19 cellular contexts compared by ENCODE assay signal in genomic region chr22:46356496-46357185, GRCh38. TPM values are rescaled to one million over a fixed set of nuclear protein-coding genes. Genes with fewer than 3 reads are reported as not detected.
DNase-seq lines count a peak whose midpoint lies in the region; ATAC-seq, FAIRE-seq and TF ChIP-seq lines count a peak whose summit lies in the region.
"Had no signal": no experiment of that assay in that cellular context is flagged by ENCODE, and none has a peak within 500 bp of the region (broad histone marks: within the 10 kb centered on the region; RNA-seq: fewer than 3 reads in every experiment).

No MANE protein-coding gene starts in this region.

- ATAC-seq in SK-N-SH treated with all-trans-retinoic acid at 6 μM for 48 hours (no peak), HepG2 (no peak), upper lobe of right lung (no peak)

- H3F3A ChIP-seq in SK-N-SH (replicated peaks; ENCODE audit: insufficient read depth): peaks cover 4% of the 10 kb centered on the region

- FAIRE-seq in HepG2 (lab: Jason Lieb, UNC): no peak
- FAIRE-seq: GM19239, H1 had no signal

- H3K9me2 ChIP-seq in SK-N-SH: no peaks in the 10 kb centered on the region

- intact Hi-C loops in HepG2 (cut with micrococcal nuclease; ENCODE audit: unreplicated experiment) (loop anchor here (5.0 kb wide), 1 partner anchor 191 kb away; no protein-coding TSS in a partner anchor), upper lobe of right lung (cut with DNase I) (no loop called here), adrenal gland (cut with DNase I) (loop anchor here (5.0 to 10.0 kb wide), 2 partner anchors 186 to 308 kb away; no protein-coding TSS in a partner anchor)

- H4K20me1 ChIP-seq in SK-N-SH (ENCODE audit: insufficient read depth): peaks cover 24% of the 10 kb centered on the region; the same call in 1 of the 2 replicates
- peaks cover 39 to 98% (median 89%) of the 10 kb centered on the region in 11 experiments; a peak in 21 of 22 replicates for H4K20me1 ChIP-seq in BLaER1 treated with 17β-estradiol and CSF1 and Interleukin-3, amounts not matched to agents 10 nM and 100 nM
- no peaks in the 10 kb centered on the region for H4K20me1 ChIP-seq in HepG2 (ENCODE audit: insufficient read depth, low read length)

- WGBS in SK-N-SH (ENCODE audit: low lambda C conversion rate): 95% methylated on average over 4 of the region's 14 CpGs
- whole genome bisulfite sequencing in HepG2 (ENCODE audit: low lambda C conversion rate): 93% methylated on average over 3 of the region's 14 CpGs
- WGBS in adrenal gland, 4 donors: 95 to 98% (median 97%) methylated on average over 4 to 14 of the region's 14 CpGs

- TF ChIP-seq CTCF in SK-N-SH (IDR thresholded peaks at IDR 0.05) (no peak), HepG2 (CRISPR knock-in tag; IDR thresholded peaks at IDR 0.05) (no peak), upper lobe of right lung (IDR thresholded peaks at IDR 0.05) (no peak), adrenal gland (IDR thresholded peaks at IDR 0.05) (no peak)

- H2AFZ ChIP-seq in SK-N-SH (ENCODE audit: low read depth) (no peak overlapping the region), HepG2 (ENCODE audit: low read length) (no peak overlapping the region)

- DNase-seq in SK-N-SH: peak; percentile 26
- DNase-seq in HepG2 (ENCODE audit: low spot score): no peak
- DNase-seq in upper lobe of right lung: peak; percentile 57
- no peak for DNase-seq in adrenal gland
- no peak for DNase-seq in stimulated activated CD4-positive, alpha-beta T cell treated with anti-CD3 and anti-CD28 coated beads, Interleukin-4, amount 100 ng/mL, for 24 hours
- DNase-seq: 8988T; AML-193; C1 segment of cervical spinal cord; Calu3; CD4-positive, alpha-beta T cell; DMS 273 treated with DMSO at 0.1 percent for 48 hours; DND-41; GF-D8; HCEC 1CT had no signal

- H3K4me1 ChIP-seq in SK-N-SH (ENCODE audit: control insufficient read depth in 1 of 2, insufficient read depth in 2 of 2, low read depth in 1 of 2, low read length in 1 of 2) (no peaks in the 10 kb centered on the region), HepG2 (ENCODE audit: insufficient read depth, low read length) (peaks cover 4% of the 10 kb centered on the region), upper lobe of right lung (no peaks in the 10 kb centered on the region), adrenal gland (replicated peaks in 1 of 2) (peaks cover 0 to 18% of the 10 kb centered on the region in 2 donors)
- H3K4me1 ChIP-seq in BLaER1 treated with 17β-estradiol and CSF1 and Interleukin-3, amounts not matched to agents 10 nM and 100 nM: peaks cover 15 to 68% (median 58%) of the 10 kb centered on the region in 10 experiments

- H3K4me3 ChIP-seq in SK-N-SH (ENCODE audit: low read depth in 2 of 2, low read length in 1 of 2) (no peak overlapping the region), HepG2 (replicated peaks in 1 of 3; ENCODE audit: insufficient read depth in 1 of 3, low read depth in 2 of 3, low read length in 3 of 3) (no peak overlapping the region), upper lobe of right lung (no peak overlapping the region), adrenal gland (no peak overlapping the region)
- no peak overlapping the region for H3K4me3 ChIP-seq in BLaER1 treated with 17β-estradiol and CSF1 and Interleukin-3, amounts not matched to agents 10 nM and 100 nM

- no peaks in the 10 kb centered on the region for H3K27me3 ChIP-seq in SK-N-SH (ENCODE audit: insufficient read depth)
- H3K27me3 ChIP-seq in BLaER1 treated with 17β-estradiol and CSF1 and Interleukin-3, amounts not matched to agents 10 nM and 100 nM: peaks cover 0 to 13% (median 4%) of the 10 kb centered on the region in 11 experiments; a peak in 9 of 22 replicates
- no peaks in the 10 kb centered on the region for H3K27me3 ChIP-seq in HepG2 (ENCODE audit: control insufficient read depth in 1 of 2, insufficient read depth in 2 of 2, low read length in 2 of 2)
- no peaks in the 10 kb centered on the region for H3K27me3 ChIP-seq in upper lobe of right lung
- no peaks in the 10 kb centered on the region for H3K27me3 ChIP-seq in adrenal gland

- H3K27ac ChIP-seq in SK-N-SH (ENCODE audit: low read depth in 2 of 2, low read length in 1 of 2) (no peak overlapping the region), HepG2 (ENCODE audit: extremely low read length, insufficient read depth, low read length) (no peak overlapping the region), upper lobe of right lung (no peak overlapping the region), adrenal gland (no peak overlapping the region)
- peak overlapping the region in 5 of 11 experiments; percentile 23 to 48 (median 35); a peak in 7 of 22 replicates for H3K27ac ChIP-seq in BLaER1 treated with 17β-estradiol and CSF1 and Interleukin-3, amounts not matched to agents 10 nM and 100 nM
- H3K27ac ChIP-seq: HL-60 had no signal

- CTCF ChIA-PET in SK-N-SH (lab: Yijun Ruan, JAX): interaction anchor here (0.7 to 8.4 kb wide), 9 partner anchors 9 to 304 kb away, joined by 3 to 70 read pairs (median 4); no protein-coding TSS in a partner anchor
- CTCF ChIA-PET in HepG2 (lab: Yijun Ruan, JAX; ENCODE audit: low intra/inter-chr PET ratio, low total read pairs): interaction anchor here (1.0 kb wide), 1 partner anchor 88 kb away, joined by 3 read pairs; no protein-coding TSS in a partner anchor

- H3K79me2 ChIP-seq in SK-N-SH (ENCODE audit: insufficient read depth) (no peaks in the 10 kb centered on the region), HepG2 (ENCODE audit: insufficient read depth, low read length) (no peaks in the 10 kb centered on the region)

- TF ChIP-seq POLR2A in HepG2 (IDR thresholded peaks at IDR 0.05; ENCODE audit: insufficient read depth in 1 of 2, low read depth in 2 of 2, low read length in 2 of 2) (no peak), adrenal gland (IDR thresholded peaks at IDR 0.05) (no peak)

- no peak for TF ChIP-seq EP300 in SK-N-SH (IDR thresholded peaks at IDR 0.05; ENCODE audit: borderline replicate concordance in 1 of 2, low read depth in 1 of 2, low read length in 1 of 2)
- TF ChIP-seq EP300 in HepG2 (IDR thresholded peaks at IDR 0.05; ENCODE audit: low read depth in 2 of 2, low read length in 2 of 2): no peak
- no peak for TF ChIP-seq EP300 in HepG2 (CRISPR knock-in tag; IDR thresholded peaks at IDR 0.05; ENCODE audit: borderline replicate concordance)

- peaks cover 3 to 52% of the 10 kb centered on the region in 2 experiments for H3K36me3 ChIP-seq in SK-N-SH (replicated peaks in 1 of 2; ENCODE audit: control insufficient read depth in 1 of 2, insufficient read depth in 2 of 2, low read length in 1 of 2)
- peaks cover 32 to 78% (median 69%) of the 10 kb centered on the region in 11 experiments for H3K36me3 ChIP-seq in BLaER1 treated with 17β-estradiol and CSF1 and Interleukin-3, amounts not matched to agents 10 nM and 100 nM
- H3K36me3 ChIP-seq in HepG2 (replicated peaks in 1 of 2; ENCODE audit: control insufficient read depth in 1 of 2, insufficient read depth in 2 of 2, low read length in 2 of 2): peaks cover 24 to 50% of the 10 kb centered on the region in 2 experiments; a peak in 4 of 5 replicates
- peaks cover 38% of the 10 kb centered on the region for H3K36me3 ChIP-seq in upper lobe of right lung
- H3K36me3 ChIP-seq in adrenal gland (replicated peaks in 1 of 2): peaks cover 0 to 49% of the 10 kb centered on the region in 2 donors

- in situ Hi-C loops in HepG2 (cut with HindIII; ENCODE audit: extremely low pct_ligation_motif_present, low pct_unique_long_range_greater_than_20kb): loop anchor here (5.0 kb wide), 1 partner anchor 36 kb away; no protein-coding TSS in a partner anchor

- H3K9me3 ChIP-seq in SK-N-SH (no peaks in the 10 kb centered on the region), HepG2 (ENCODE audit: low read length) (no peaks in the 10 kb centered on the region), upper lobe of right lung (no peaks in the 10 kb centered on the region), adrenal gland (replicated peaks in 1 of 3) (no peaks in the 10 kb centered on the region)
- no peaks in the 10 kb centered on the region for H3K9me3 ChIP-seq in BLaER1 treated with 17β-estradiol and CSF1 and Interleukin-3, amounts not matched to agents 10 nM and 100 nM (replicated peaks in 1 of 11)

- H3K9ac ChIP-seq in SK-N-SH: no peak overlapping the region
- H3K9ac ChIP-seq in BLaER1 treated with 17β-estradiol and CSF1 and Interleukin-3, amounts not matched to agents 10 nM and 100 nM: peak overlapping the region in 8 of 11 experiments; percentile 10 to 64 (median 42); a peak in 12 of 22 replicates
- no peak overlapping the region for H3K9ac ChIP-seq in HepG2 (ENCODE audit: insufficient read depth, low read depth, low read length)

- H3K4me2 ChIP-seq in SK-N-SH (no peak overlapping the region), HepG2 (ENCODE audit: low read depth, low read length) (no peak overlapping the region)
- peak overlapping the region; percentile 62 to 91 (median 81) for H3K4me2 ChIP-seq in BLaER1 treated with 17β-estradiol and CSF1 and Interleukin-3, amounts not matched to agents 10 nM and 100 nM

- TF ChIP-seq RAD21 in SK-N-SH (IDR thresholded peaks at IDR 0.05; ENCODE audit: low read length) (no peak), HepG2 (CRISPR knock-in tag; IDR thresholded peaks at IDR 0.05) (no peak)

- BruUV-seq in HepG2 (replicated peaks; lab: Mats Ljungman, UMichigan): no TSS peak

- POLR2A ChIA-PET in SK-N-SH (lab: Yijun Ruan, JAX): no interaction called here
- POLR2A ChIA-PET in HepG2 (lab: Yijun Ruan, JAX): no interaction called here

RNA-seq across cellular contexts. Expression of gene TRMU, which starts 21.1 kb away (rescaled TPM):
- polyA plus RNA-seq in SK-N-SH (2012; rRNA removed) (47.1 and 47.4 TPM in 2 replicates), HepG2 (2011; rRNA removed) (31.0 and 32.1 TPM in 2 replicates), adrenal gland (100 to 1,000 TPM in 1 of 3 donors, 10 to 100 TPM in 2; 26.6 to 107 (median 56.6) TPM)
- 24.5 and 32.6 TPM in 2 replicates for polyA plus RNA-seq in SK-N-SH (2012; cell fraction: cytosol; rRNA removed)
- 145 and 156 TPM in 2 replicates for polyA plus RNA-seq in SK-N-SH (2012; cell fraction: nucleus; rRNA removed)
- total RNA-seq in HepG2 (2016; rRNA removed; fragmentation: Illumina TruSeq; extraction: Trizol) (47.7 and 50.2 TPM in 2 replicates), upper lobe of right lung (34.9 TPM), adrenal gland (10 to 100 TPM; 20.2 to 48.0 (median 34.3) TPM)
- 18.2 and 23.3 TPM in 2 replicates for total RNA-seq in HepG2 (2016; cell fraction: cytosol; rRNA removed; fragmentation: Illumina TruSeq; extraction: Trizol; ENCODE audit: low read depth)
- 47.8 and 51.9 TPM in 2 replicates for total RNA-seq in HepG2 (2016; cell fraction: insoluble cytoplasmic fraction; rRNA removed; fragmentation: Illumina TruSeq; extraction: Trizol)
- total RNA-seq in HepG2 (2016; cell fraction: membrane; rRNA removed; fragmentation: Illumina TruSeq; extraction: Trizol): 29.1 and 30.8 TPM in 2 replicates
- 60.2 and 64.2 TPM in 2 replicates for total RNA-seq in HepG2 (2016; cell fraction: nucleus; rRNA removed; fragmentation: Illumina TruSeq; extraction: Trizol)
- 19.1 and 26.5 TPM in 2 replicates for polyA plus RNA-seq in HepG2 (2011; cell fraction: cytosol; rRNA removed)
- 132 and 159 TPM in 2 replicates for polyA plus RNA-seq in HepG2 (2011; cell fraction: nucleus; rRNA removed)
- 26.7 and 28.6 TPM in 2 replicates for polyA plus RNA-seq in HepG2 (2012)
- 8.9 and 10.9 TPM in 2 replicates for polyA plus RNA-seq in HepG2 (2016; cell fraction: cytosol; fragmentation: Illumina TruSeq; extraction: Trizol; ENCODE audit: low read depth)
- 51.8 and 58.5 TPM in 2 replicates for polyA plus RNA-seq in HepG2 (2016; cell fraction: insoluble cytoplasmic fraction; fragmentation: Illumina TruSeq; extraction: Trizol; ENCODE audit: low read depth)
- 20.5 and 21.0 TPM in 2 replicates for polyA plus RNA-seq in HepG2 (2016; cell fraction: membrane; fragmentation: Illumina TruSeq; extraction: Trizol; ENCODE audit: low read depth)
- 126 and 127 TPM in 2 replicates for polyA plus RNA-seq in HepG2 (2016; cell fraction: nucleus; fragmentation: Illumina TruSeq; extraction: Trizol; ENCODE audit: insufficient read depth, low read depth)
- 36.9 and 68.5 TPM in 2 replicates for polyA minus RNA-seq in HepG2 (2011; rRNA and poly(A)+ RNA removed; ENCODE audit: low replicate concordance)
- polyA minus RNA-seq in HepG2 (2011; cell fraction: cytosol; rRNA and poly(A)+ RNA removed): 9.8 and 12.0 TPM in 2 replicates
- 105 and 171 TPM in 2 replicates for polyA minus RNA-seq in HepG2 (2011; cell fraction: nucleus; rRNA and poly(A)+ RNA removed)

RNA-seq across cellular contexts. Expression of gene GTSE1, which starts 60.0 kb away (rescaled TPM):
- polyA plus RNA-seq in SK-N-SH (2012; rRNA removed): 9.4 and 12.2 TPM in 2 replicates
- 6.1 and 7.7 TPM in 2 replicates for polyA plus RNA-seq in SK-N-SH (2012; cell fraction: cytosol; rRNA removed)
- polyA plus RNA-seq in SK-N-SH (2012; cell fraction: nucleus; rRNA removed): 28.1 and 31.7 TPM in 2 replicates
- 13.5 and 15.3 TPM in 2 replicates for total RNA-seq in HepG2 (2016; rRNA removed; fragmentation: Illumina TruSeq; extraction: Trizol)
- 9.5 and 10.9 TPM in 2 replicates for total RNA-seq in HepG2 (2016; cell fraction: cytosol; rRNA removed; fragmentation: Illumina TruSeq; extraction: Trizol; ENCODE audit: low read depth)
- total RNA-seq in HepG2 (2016; cell fraction: insoluble cytoplasmic fraction; rRNA removed; fragmentation: Illumina TruSeq; extraction: Trizol): 12.5 and 14.4 TPM in 2 replicates
- 16.2 and 16.3 TPM in 2 replicates for total RNA-seq in HepG2 (2016; cell fraction: membrane; rRNA removed; fragmentation: Illumina TruSeq; extraction: Trizol)
- total RNA-seq in HepG2 (2016; cell fraction: nucleus; rRNA removed; fragmentation: Illumina TruSeq; extraction: Trizol): 13.0 and 13.4 TPM in 2 replicates
- polyA plus RNA-seq in HepG2 (2011; rRNA removed): 7.0 and 10.7 TPM in 2 replicates
- 4.1 and 6.8 TPM in 2 replicates for polyA plus RNA-seq in HepG2 (2011; cell fraction: cytosol; rRNA removed)
- polyA plus RNA-seq in HepG2 (2011; cell fraction: nucleus; rRNA removed): 14.2 and 21.4 TPM in 2 replicates
- polyA plus RNA-seq in HepG2 (2012): 4.6 and 8.5 TPM in 2 replicates
- polyA plus RNA-seq in HepG2 (2016; cell fraction: cytosol; fragmentation: Illumina TruSeq; extraction: Trizol; ENCODE audit: low read depth): 6.3 and 6.9 TPM in 2 replicates
- polyA plus RNA-seq in HepG2 (2016; cell fraction: insoluble cytoplasmic fraction; fragmentation: Illumina TruSeq; extraction: Trizol; ENCODE audit: low read depth): 17.8 and 23.8 TPM in 2 replicates
- 16.6 and 17.2 TPM in 2 replicates for polyA plus RNA-seq in HepG2 (2016; cell fraction: membrane; fragmentation: Illumina TruSeq; extraction: Trizol; ENCODE audit: low read depth)
- 56.0 and 61.7 TPM in 2 replicates for polyA plus RNA-seq in HepG2 (2016; cell fraction: nucleus; fragmentation: Illumina TruSeq; extraction: Trizol; ENCODE audit: insufficient read depth, low read depth)
- 12.6 and 23.6 TPM in 2 replicates for polyA minus RNA-seq in HepG2 (2011; rRNA and poly(A)+ RNA removed; ENCODE audit: low replicate concordance)
- 6.7 and 8.3 TPM in 2 replicates for polyA minus RNA-seq in HepG2 (2011; cell fraction: cytosol; rRNA and poly(A)+ RNA removed)
- 9.7 and 11.5 TPM in 2 replicates for polyA minus RNA-seq in HepG2 (2011; cell fraction: nucleus; rRNA and poly(A)+ RNA removed)
- 0.43 TPM for total RNA-seq in upper lobe of right lung
- total RNA-seq in adrenal gland: 1 to 10 TPM in 4 of 8 donors, under 1 TPM in 4; 0.06 to 1.9 (median 1.1) TPM
- 1 to 10 TPM in 2 of 3 donors, under 1 TPM in 1; 0.80 to 1.0 (median 1.0) TPM for polyA plus RNA-seq in adrenal gland

Comparison
In these comparisons a context has a peak if more than half of its experiments do, and no peak if none do; other contexts are left out.
1. DNase-seq: peak in SK-N-SH (single experiment) and upper lobe of right lung (single experiment); none in HepG2 (single experiment), adrenal gland (0 of 7) and stimulated activated CD4-positive, alpha-beta T cell treated with anti-CD3 and anti-CD28 coated beads, Interleukin-4, amount 100 ng/mL, for 24 hours (single experiment).
2. H3K4me2 ChIP-seq: peak in BLaER1 treated with 17β-estradiol and CSF1 and Interleukin-3, amounts not matched to agents 10 nM and 100 nM (11 of 11); none in SK-N-SH (single experiment) and HepG2 (single experiment).
3. H3K9ac ChIP-seq: peak in BLaER1 treated with 17β-estradiol and CSF1 and Interleukin-3, amounts not matched to agents 10 nM and 100 nM (8 of 11); none in SK-N-SH (single experiment) and HepG2 (single experiment).